In the genomic region with DNA sequence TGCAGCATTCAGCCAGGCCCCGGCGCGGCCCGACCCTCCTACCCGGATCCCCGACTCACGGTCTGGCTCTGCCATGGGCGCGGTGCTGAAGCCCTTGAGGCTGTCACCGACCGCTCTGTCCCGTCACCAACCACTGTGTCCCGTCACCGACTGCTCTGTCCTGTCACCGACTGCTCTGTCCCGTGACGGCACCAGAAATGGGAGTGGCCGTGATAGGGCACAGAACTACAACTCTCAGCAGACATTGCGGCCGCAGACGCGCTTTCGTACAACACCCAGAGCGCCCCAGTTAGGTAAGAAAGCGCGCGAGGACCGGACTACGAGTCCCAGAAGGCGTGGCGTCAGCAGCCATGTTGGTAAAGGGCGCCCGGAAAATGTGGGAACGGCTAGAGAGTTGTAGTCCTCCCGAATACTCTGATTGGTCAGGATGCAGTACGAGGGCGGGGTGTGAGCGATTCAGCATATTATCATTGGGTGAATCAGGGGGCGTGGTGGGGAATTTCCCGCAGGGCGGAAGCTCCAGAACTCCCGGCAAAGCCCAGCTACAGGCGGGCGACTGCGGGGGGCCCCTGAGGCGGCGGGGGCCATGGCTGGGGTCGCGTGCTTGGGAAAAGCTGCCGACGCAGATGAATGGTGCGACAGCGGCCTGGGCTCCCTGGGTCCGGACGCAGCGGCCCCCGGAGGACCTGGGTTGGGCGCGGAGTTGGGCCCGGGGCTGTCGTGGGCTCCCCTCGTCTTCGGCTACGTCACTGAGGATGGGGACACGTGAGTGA, we compare ENCODE assay signal across 8 cellular contexts.
DNase-seq lines count a peak whose midpoint lies in the region; ATAC-seq and TF ChIP-seq lines count a peak whose summit lies in the region.

A gene with protein sequence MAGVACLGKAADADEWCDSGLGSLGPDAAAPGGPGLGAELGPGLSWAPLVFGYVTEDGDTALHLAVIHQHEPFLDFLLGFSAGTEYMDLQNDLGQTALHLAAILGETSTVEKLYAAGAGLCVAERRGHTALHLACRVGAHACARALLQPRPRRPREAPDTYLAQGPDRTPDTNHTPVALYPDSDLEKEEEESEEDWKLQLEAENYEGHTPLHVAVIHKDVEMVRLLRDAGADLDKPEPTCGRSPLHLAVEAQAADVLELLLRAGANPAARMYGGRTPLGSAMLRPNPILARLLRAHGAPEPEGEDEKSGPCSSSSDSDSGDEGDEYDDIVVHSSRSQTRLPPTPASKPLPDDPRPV (plus strand): TSS at position 523 of the 773 bp plus-strand sequence. CDS start 64 bp downstream, at position 587.
A gene (minus strand): TSS at position 172 of the 773 bp plus-strand sequence. CDS start 97 bp downstream, at position 75.

- H3K4me3 Mint-ChIP-seq in central memory CD8-positive, alpha-beta T cell: peak within 1 kb of the TSS; percentile 86

- peak; percentile 97 for DNase-seq in AG09309 (ENCODE audit: low read depth)
- DNase-seq in NCI-H446 (lab: John Stamatoyannopoulos, UW): peak; percentile 99 to 100
- DNase-seq in activated CD4-positive, CD25-positive, alpha-beta regulatory T cell treated with anti-CD3 and anti-CD28 coated beads, Interleukin-2, amount 50 U/mL, for 16 hours (ENCODE audit: low read depth, low spot score): peak; percentile 99
- peak; percentile 93 to 99 for DNase-seq in central memory CD8-positive, alpha-beta T cell (ENCODE audit: low spot score in 2 of 2)
- DNase-seq in iris pigment epithelial cell (ENCODE audit: low read depth): peak; percentile 100
- DNase-seq in stimulated activated CD4-positive, alpha-beta T cell treated with anti-CD3 and anti-CD28 coated beads, Interleukin-12 subunit alpha, Interleukin-12 subunit beta, amount 100 ng/mL, for 24 hours (ENCODE audit: low read depth in 2 of 2): peak; percentile 99

- H3K4me1 Mint-ChIP-seq in central memory CD8-positive, alpha-beta T cell: peaks cover 61% of the 10 kb centered on the region

- TF ChIP-seq CTCF in AG09309 (IDR thresholded peaks at IDR 0.05; ENCODE audit: control insufficient read depth, insufficient read depth, low read depth, low read length, missing control alignments): no peak

- H3K4me3 ChIP-seq in AG09309 (ENCODE audit: control insufficient read depth, low read depth, low read length): peak within 1 kb of the TSS; percentile 76

- H3K36me3 Mint-ChIP-seq in central memory CD8-positive, alpha-beta T cell (ENCODE audit: insufficient read depth): peaks cover 30% of the 10 kb centered on the region

- no peaks in the 10 kb centered on the region for H3K9me3 Mint-ChIP-seq in central memory CD8-positive, alpha-beta T cell

- H3K27ac Mint-ChIP-seq in central memory CD8-positive, alpha-beta T cell (ENCODE audit: low read depth): peak within 1 kb of the TSS; percentile 100

- ATAC-seq in GM19025 (IDR thresholded peaks at IDR 0.05; ENCODE audit: low read depth, unreplicated experiment) (peak; percentile 91), HG03342 (IDR thresholded peaks at IDR 0.05; ENCODE audit: unreplicated experiment) (peak; percentile 84)
- ATAC-seq in central memory CD8-positive, alpha-beta T cell (replicated peaks; ENCODE audit: extremely low read depth, poor library complexity, severe bottlenecking): peak; percentile 90

- no peaks in the 10 kb centered on the region for H3K27me3 Mint-ChIP-seq in central memory CD8-positive, alpha-beta T cell

Comparison
In these comparisons a context has a peak if more than half of its experiments do, and no peak if none do; other contexts are left out.
1. Peak in every context shown above with its lines: DNase-seq, ATAC-seq and H3K4me3 ChIP-seq.